ENCODE assay signal across 27 cellular contexts in the genomic region with DNA sequence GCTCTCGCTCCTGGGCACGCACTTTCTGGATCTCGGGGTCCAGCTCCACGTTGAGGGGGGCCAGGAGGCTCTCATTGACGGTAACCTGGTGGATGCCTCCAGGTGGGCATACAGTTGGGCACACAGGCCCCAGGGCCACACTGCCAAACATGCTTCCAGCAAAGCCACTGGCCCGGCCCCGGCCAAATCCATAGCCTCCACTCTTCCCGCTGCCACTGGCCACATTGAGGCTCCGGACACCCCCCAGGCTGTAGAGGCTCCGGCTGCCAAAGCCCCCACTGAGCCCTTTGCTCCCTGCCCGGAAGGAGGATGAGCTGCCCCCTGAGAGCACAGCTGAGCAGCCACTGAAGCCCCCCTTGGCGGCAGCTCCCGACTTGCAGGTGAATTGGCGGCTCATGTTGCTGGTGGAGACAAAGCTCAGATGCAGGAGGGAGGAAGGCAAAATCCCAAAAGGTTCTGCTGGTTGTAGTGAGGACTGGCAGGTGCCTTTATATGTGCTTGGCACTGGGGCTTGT. TPM values are rescaled to one million over a fixed set of nuclear protein-coding genes. Genes with fewer than 3 reads are reported as not detected.
DNase-seq lines count a peak whose midpoint lies in the region; ATAC-seq and TF ChIP-seq lines count a peak whose summit lies in the region.
"Had no signal": no experiment of that assay in that cellular context is flagged by ENCODE, and none has a peak within 500 bp of the region (broad histone marks: within the 10 kb centered on the region; RNA-seq: fewer than 3 reads in every experiment).

A gene (minus strand): TSS at position 465 of the 515 bp plus-strand sequence. CDS start 68 bp downstream, at position 397.

- H3K4me1 ChIP-seq in Caco-2, result peaks cover 34% of the 10 kb centered on the region
- H3K4me1 ChIP-seq in parathyroid adenoma, result peaks cover 13% of the 10 kb centered on the region
- H3K4me1 ChIP-seq: BE2C had no signal

- H3K79me2 ChIP-seq in parathyroid adenoma, result no peaks in the 10 kb centered on the region

- intact Hi-C loops in Caco-2 (cut with micrococcal nuclease; ENCODE audit: unreplicated experiment), result no loop called here

- H3K9me3 Mint-ChIP-seq in Caco-2 (ENCODE audit: unreplicated experiment), result no peaks in the 10 kb centered on the region
- H3K9me3 Mint-ChIP-seq in central memory CD8-positive, alpha-beta T cell, result no peaks in the 10 kb centered on the region
- no peaks in the 10 kb centered on the region for H3K9me3 Mint-ChIP-seq in neural crest cell
- H3K9me3 Mint-ChIP-seq: CD4-positive, alpha-beta T cell; CD8-positive, alpha-beta memory T cell had no signal

- no peaks in the 10 kb centered on the region for H3K27me3 Mint-ChIP-seq in Caco-2 (ENCODE audit: insufficient read depth, unreplicated experiment)
- H3K27me3 Mint-ChIP-seq in central memory CD8-positive, alpha-beta T cell, result no peaks in the 10 kb centered on the region
- peaks cover 43% of the 10 kb centered on the region for H3K27me3 Mint-ChIP-seq in neural crest cell (ENCODE audit: low read depth)
- H3K27me3 Mint-ChIP-seq: CD4-positive, alpha-beta T cell had no signal

- no peak for ATAC-seq in central memory CD8-positive, alpha-beta T cell (replicated peaks; ENCODE audit: extremely low read depth, poor library complexity, severe bottlenecking)
- no peak for ATAC-seq in HG03175 (IDR thresholded peaks at IDR 0.05; ENCODE audit: unreplicated experiment)
- no peak for ATAC-seq in HG03354 (IDR thresholded peaks at IDR 0.05; ENCODE audit: poor library complexity, severe bottlenecking, unreplicated experiment)
- ATAC-seq in HG03139 (IDR thresholded peaks at IDR 0.05; ENCODE audit: unreplicated experiment), result no peak
- ATAC-seq: A549 had no signal

- POLR2A ChIA-PET in Caco-2 (lab: Charles Lee), result no interaction called here

- no peaks in the 10 kb centered on the region for H3K27me3 ChIP-seq in Caco-2 (replicated peaks; ENCODE audit: control insufficient read depth, insufficient read depth, low read length)
- no peaks in the 10 kb centered on the region for H3K27me3 ChIP-seq in parathyroid adenoma (ENCODE audit: control insufficient read depth, insufficient read depth, low read length)
- H3K27me3 ChIP-seq: BLaER1 treated with 17β-estradiol and CSF1 and Interleukin-3, amounts not matched to agents 10 nM and 100 nM had no signal

- CTCF ChIA-PET in Caco-2 (lab: Charles Lee), result interaction anchor here (0.6 kb wide), 2 partner anchors 132 to 428 kb away, joined by 3 to 4 read pairs; no protein-coding TSS in a partner anchor

- H3K4me1 Mint-ChIP-seq in Caco-2 (ENCODE audit: low read depth, unreplicated experiment), result peaks cover 13% of the 10 kb centered on the region
- H3K4me1 Mint-ChIP-seq in central memory CD8-positive, alpha-beta T cell, result peaks cover 57% of the 10 kb centered on the region
- H3K4me1 Mint-ChIP-seq in neural crest cell, result no peaks in the 10 kb centered on the region
- H3K4me1 Mint-ChIP-seq: CD14-positive monocyte had no signal

- no peaks in the 10 kb centered on the region for H3K36me3 ChIP-seq in Caco-2 (ENCODE audit: control insufficient read depth, insufficient read depth, low read length)
- H3K36me3 ChIP-seq in parathyroid adenoma (ENCODE audit: control insufficient read depth, insufficient read depth, low read length), result no peaks in the 10 kb centered on the region
- H3K36me3 ChIP-seq: BE2C; BLaER1 treated with 17β-estradiol and CSF1 and Interleukin-3, amounts not matched to agents 10 nM and 100 nM had no signal

- H3K27ac Mint-ChIP-seq in Caco-2 (ENCODE audit: unreplicated experiment) (peak within 1 kb of the TSS; percentile 70), neural crest cell (ENCODE audit: unreplicated experiment) (peak within 1 kb of the TSS; percentile 40)
- H3K27ac Mint-ChIP-seq in central memory CD8-positive, alpha-beta T cell (ENCODE audit: low read depth), result peak within 1 kb of the TSS; percentile 58
- H3K27ac Mint-ChIP-seq: CD4-positive, alpha-beta T cell had no signal

- no TSS peak for BruUV-seq in Caco-2 (replicated peaks; lab: Mats Ljungman, UMichigan)

- TF ChIP-seq CTCF in Caco-2 (IDR thresholded peaks at IDR 0.05; ENCODE audit: insufficient read depth in 1 of 2, low read depth in 1 of 2, low read length in 1 of 2, severe bottlenecking in 1 of 2, unreplicated experiment in 1 of 2) (no peak), neural crest cell (conservative IDR thresholded peaks at IDR 0.05) (no peak), parathyroid adenoma (IDR thresholded peaks at IDR 0.05) (no peak)

- no peak for DNase-seq in Caco-2
- DNase-seq in central memory CD8-positive, alpha-beta T cell (ENCODE audit: low spot score in 2 of 2), result no peak
- no peak for DNase-seq in neural crest cell (ENCODE audit: low read depth, low spot score)
- no peak for DNase-seq in effector CD8-positive, alpha-beta T cell (lab: John Stamatoyannopoulos, UW)
- DNase-seq: 8988T; ACHN; AML-193; BE2C; Calu3; CD4-positive, alpha-beta T cell; CD8-positive, alpha-beta memory T cell; DMS53; DMS79 treated with DMSO at 0.1 percent for 48 hours; GF-D8; GM23248; H7; HCEC 1CT had no signal

- no peak within 1 kb of the TSS for H3K4me2 ChIP-seq in parathyroid adenoma (ENCODE audit: low read length)
- H3K4me2 ChIP-seq: A549; BLaER1 treated with 17β-estradiol and CSF1 and Interleukin-3, amounts not matched to agents 10 nM and 100 nM had no signal

- no peak within 1 kb of the TSS for H3K4me3 ChIP-seq in Caco-2 (ENCODE audit: low read depth, low read length)
- H3K4me3 ChIP-seq in parathyroid adenoma (ENCODE audit: low read depth, low read length), result no peak within 1 kb of the TSS
- H3K4me3 ChIP-seq: A549; BLaER1 treated with 17β-estradiol and CSF1 and Interleukin-3, amounts not matched to agents 10 nM and 100 nM; GM23248 had no signal

- peak within 1 kb of the TSS; percentile 9 for H3K27ac ChIP-seq in parathyroid adenoma
- H3K27ac ChIP-seq: A549; BLaER1 treated with 17β-estradiol and CSF1 and Interleukin-3, amounts not matched to agents 10 nM and 100 nM; GM23248 had no signal

- H3K36me3 Mint-ChIP-seq in Caco-2 (ENCODE audit: insufficient read depth, unreplicated experiment) (peaks cover 5% of the 10 kb centered on the region), neural crest cell (ENCODE audit: low read depth) (no peaks in the 10 kb centered on the region)
- H3K36me3 Mint-ChIP-seq in central memory CD8-positive, alpha-beta T cell (ENCODE audit: insufficient read depth), result no peaks in the 10 kb centered on the region
- H3K36me3 Mint-ChIP-seq: CD14-positive monocyte; CD8-positive, alpha-beta memory T cell had no signal

- H3K9me3 ChIP-seq in Caco-2 (no peaks in the 10 kb centered on the region), parathyroid adenoma (ENCODE audit: control insufficient read depth, low read length) (no peaks in the 10 kb centered on the region)
- H3K9me3 ChIP-seq: A549; BE2C; BLaER1 treated with 17β-estradiol and CSF1 and Interleukin-3, amounts not matched to agents 10 nM and 100 nM had no signal

- peak within 1 kb of the TSS; percentile 81 for H2AFZ ChIP-seq in parathyroid adenoma
- H2AFZ ChIP-seq: GM23248 had no signal

- H3K9ac ChIP-seq in parathyroid adenoma, result no peak within 1 kb of the TSS
- H3K9ac ChIP-seq: BLaER1 treated with 17β-estradiol and CSF1 and Interleukin-3, amounts not matched to agents 10 nM and 100 nM; GM23248 had no signal

- H3K4me3 Mint-ChIP-seq in Caco-2 (ENCODE audit: unreplicated experiment) (peak within 1 kb of the TSS; percentile 30), neural crest cell (no peak within 1 kb of the TSS)
- H3K4me3 Mint-ChIP-seq in central memory CD8-positive, alpha-beta T cell, result no peak within 1 kb of the TSS
- H3K4me3 Mint-ChIP-seq: CD14-positive monocyte; CD4-positive, alpha-beta T cell had no signal

RNA-seq across cellular contexts. Expression of the gene that starts here (rescaled TPM):
- total RNA-seq in Caco-2 (2022) (1.2 and 1.5 TPM in 2 replicates), neural crest cell (not detected in 2 replicates)
- total RNA-seq: Calu3; CD4-positive, alpha-beta T cell; CD8-positive, alpha-beta memory T cell; Daoy; G401; GM23248; H1; H7 had no signal
